ENCODE assay signal across 1 cellular context in the genomic region with DNA sequence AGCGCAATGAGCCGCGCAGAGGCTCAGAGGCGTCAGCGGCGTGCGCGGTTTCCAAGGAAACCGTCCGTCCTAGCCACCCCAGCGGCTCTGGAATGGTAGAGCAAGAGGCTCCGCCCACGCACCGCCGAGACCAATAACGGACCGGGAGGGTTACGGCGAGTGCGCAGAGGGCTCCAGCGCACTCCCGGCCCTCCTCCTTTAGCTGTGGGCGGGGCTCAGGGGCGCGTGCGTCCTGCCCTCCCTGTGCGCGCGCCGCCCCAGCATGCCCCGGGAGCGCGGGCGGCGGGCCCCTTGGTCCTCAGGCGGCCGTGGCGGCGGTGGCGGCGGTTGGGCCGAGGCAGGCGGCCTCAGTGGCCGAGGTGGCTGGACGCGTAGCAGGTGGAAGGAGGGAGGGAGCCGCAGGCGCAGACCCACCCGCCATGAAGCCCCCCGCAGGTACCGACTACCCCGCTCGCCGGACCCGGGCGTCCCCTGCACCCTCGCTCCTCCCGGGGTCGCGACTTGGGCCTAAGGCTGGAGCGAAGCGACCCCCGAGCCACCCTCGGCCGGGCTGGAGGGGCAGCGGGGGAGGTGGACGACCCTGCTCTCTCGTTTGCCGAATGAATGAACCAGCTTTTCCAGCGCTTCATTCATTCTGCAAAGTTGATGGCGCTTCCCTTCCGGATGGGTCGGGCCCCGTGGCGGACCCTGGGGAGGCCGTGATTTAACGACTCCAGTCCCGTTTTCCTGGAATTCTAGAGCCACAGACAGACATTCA.
A peak's percentile ranks its signal among the peaks of the same experiment; 100 is the strongest.
TF ChIP-seq lines count a peak whose summit lies in the region.

Gene THOP1 (plus strand): TSS at position 260 of the 757 bp plus-strand sequence. CDS start 160 bp downstream, at position 420.

TF ChIP-seq in HepG2, 621 proteins besides CTCF, POLR2A, EP300 and RAD21 (continued from another document and continues in another):
- TF ChIP-seq CERS6 (CRISPR knock-in tag; IDR thresholded peaks at IDR 0.05): no peak
- TF ChIP-seq FOSL2 (CRISPR knock-in tag; IDR thresholded peaks at IDR 0.05): no peak
- no peak for TF ChIP-seq ZNF460 (CRISPR knock-in tag; IDR thresholded peaks at IDR 0.05; ENCODE audit: borderline replicate concordance)
- TF ChIP-seq ZNF446 (CRISPR knock-in tag; IDR thresholded peaks at IDR 0.05): peak; percentile 88
- TF ChIP-seq HIVEP1 (CRISPR knock-in tag; IDR thresholded peaks at IDR 0.05): 0 out of 2 replicates have a peak, but pooled peaks have one; percentile 29
- no peak for TF ChIP-seq ZNF678 (CRISPR knock-in tag; IDR thresholded peaks at IDR 0.05)
- no peak for TF ChIP-seq ZNF331 (CRISPR knock-in tag; IDR thresholded peaks at IDR 0.05)
- TF ChIP-seq GFI1 (CRISPR knock-in tag; IDR thresholded peaks at IDR 0.05; ENCODE audit: borderline replicate concordance): peak; percentile 39; the same call in 1 of the 2 replicates
- peak; percentile 63; the same call in 1 of the 2 replicates for TF ChIP-seq YEATS4 (CRISPR knock-in tag; IDR thresholded peaks at IDR 0.05; ENCODE audit: borderline replicate concordance)
- no peak for TF ChIP-seq ZNF720 (CRISPR knock-in tag; IDR thresholded peaks at IDR 0.05)
- TF ChIP-seq NFKBIZ (CRISPR knock-in tag; IDR thresholded peaks at IDR 0.05): no peak
- TF ChIP-seq, protein P1, sequence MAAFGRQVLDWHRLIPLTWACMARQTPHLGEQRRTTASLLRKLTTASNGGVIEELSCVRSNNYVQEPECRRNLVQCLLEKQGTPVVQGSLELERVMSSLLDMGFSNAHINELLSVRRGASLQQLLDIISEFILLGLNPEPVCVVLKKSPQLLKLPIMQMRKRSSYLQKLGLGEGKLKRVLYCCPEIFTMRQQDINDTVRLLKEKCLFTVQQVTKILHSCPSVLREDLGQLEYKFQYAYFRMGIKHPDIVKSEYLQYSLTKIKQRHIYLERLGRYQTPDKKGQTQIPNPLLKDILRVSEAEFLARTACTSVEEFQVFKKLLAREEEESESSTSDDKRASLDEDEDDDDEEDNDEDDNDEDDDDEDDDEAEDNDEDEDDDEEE (CRISPR knock-in tag; IDR thresholded peaks at IDR 0.05): peak; percentile 87
- no peak for TF ChIP-seq ZNF878 (CRISPR knock-in tag; IDR thresholded peaks at IDR 0.05)
- TF ChIP-seq ZNF430 (CRISPR knock-in tag; IDR thresholded peaks at IDR 0.05): no peak; the same call in 1 of the 2 replicates
- no peak for TF ChIP-seq CEBPB (IDR thresholded peaks at IDR 0.05; ENCODE audit: borderline replicate concordance, low read depth, low read length)
- peak; percentile 74 for TF ChIP-seq DMAP1 (CRISPR knock-in tag; IDR thresholded peaks at IDR 0.05)
- TF ChIP-seq, protein P2, sequence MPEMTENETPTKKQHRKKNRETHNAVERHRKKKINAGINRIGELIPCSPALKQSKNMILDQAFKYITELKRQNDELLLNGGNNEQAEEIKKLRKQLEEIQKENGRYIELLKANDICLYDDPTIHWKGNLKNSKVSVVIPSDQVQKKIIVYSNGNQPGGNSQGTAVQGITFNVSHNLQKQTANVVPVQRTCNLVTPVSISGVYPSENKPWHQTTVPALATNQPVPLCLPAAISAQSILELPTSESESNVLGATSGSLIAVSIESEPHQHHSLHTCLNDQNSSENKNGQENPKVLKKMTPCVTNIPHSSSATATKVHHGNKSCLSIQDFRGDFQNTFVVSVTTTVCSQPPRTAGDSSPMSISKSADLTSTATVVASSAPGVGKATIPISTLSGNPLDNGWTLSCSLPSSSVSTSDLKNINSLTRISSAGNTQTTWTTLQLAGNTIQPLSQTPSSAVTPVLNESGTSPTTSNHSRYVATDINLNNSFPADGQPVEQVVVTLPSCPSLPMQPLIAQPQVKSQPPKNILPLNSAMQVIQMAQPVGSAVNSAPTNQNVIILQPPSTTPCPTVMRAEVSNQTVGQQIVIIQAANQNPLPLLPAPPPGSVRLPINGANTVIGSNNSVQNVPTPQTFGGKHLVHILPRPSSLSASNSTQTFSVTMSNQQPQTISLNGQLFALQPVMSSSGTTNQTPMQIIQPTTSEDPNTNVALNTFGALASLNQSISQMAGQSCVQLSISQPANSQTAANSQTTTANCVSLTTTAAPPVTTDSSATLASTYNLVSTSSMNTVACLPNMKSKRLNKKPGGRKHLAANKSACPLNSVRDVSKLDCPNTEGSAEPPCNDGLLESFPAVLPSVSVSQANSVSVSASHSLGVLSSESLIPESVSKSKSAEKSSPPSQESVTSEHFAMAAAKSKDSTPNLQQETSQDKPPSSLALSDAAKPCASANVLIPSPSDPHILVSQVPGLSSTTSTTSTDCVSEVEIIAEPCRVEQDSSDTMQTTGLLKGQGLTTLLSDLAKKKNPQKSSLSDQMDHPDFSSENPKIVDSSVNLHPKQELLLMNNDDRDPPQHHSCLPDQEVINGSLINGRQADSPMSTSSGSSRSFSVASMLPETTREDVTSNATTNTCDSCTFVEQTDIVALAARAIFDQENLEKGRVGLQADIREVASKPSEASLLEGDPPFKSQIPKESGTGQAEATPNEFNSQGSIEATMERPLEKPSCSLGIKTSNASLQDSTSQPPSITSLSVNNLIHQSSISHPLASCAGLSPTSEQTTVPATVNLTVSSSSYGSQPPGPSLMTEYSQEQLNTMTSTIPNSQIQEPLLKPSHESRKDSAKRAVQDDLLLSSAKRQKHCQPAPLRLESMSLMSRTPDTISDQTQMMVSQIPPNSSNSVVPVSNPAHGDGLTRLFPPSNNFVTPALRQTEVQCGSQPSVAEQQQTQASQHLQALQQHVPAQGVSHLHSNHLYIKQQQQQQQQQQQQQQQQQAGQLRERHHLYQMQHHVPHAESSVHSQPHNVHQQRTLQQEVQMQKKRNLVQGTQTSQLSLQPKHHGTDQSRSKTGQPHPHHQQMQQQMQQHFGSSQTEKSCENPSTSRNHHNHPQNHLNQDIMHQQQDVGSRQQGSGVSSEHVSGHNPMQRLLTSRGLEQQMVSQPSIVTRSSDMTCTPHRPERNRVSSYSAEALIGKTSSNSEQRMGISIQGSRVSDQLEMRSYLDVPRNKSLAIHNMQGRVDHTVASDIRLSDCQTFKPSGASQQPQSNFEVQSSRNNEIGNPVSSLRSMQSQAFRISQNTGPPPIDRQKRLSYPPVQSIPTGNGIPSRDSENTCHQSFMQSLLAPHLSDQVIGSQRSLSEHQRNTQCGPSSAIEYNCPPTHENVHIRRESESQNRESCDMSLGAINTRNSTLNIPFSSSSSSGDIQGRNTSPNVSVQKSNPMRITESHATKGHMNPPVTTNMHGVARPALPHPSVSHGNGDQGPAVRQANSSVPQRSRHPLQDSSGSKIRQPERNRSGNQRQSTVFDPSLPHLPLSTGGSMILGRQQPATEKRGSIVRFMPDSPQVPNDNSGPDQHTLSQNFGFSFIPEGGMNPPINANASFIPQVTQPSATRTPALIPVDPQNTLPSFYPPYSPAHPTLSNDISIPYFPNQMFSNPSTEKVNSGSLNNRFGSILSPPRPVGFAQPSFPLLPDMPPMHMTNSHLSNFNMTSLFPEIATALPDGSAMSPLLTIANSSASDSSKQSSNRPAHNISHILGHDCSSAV (CRISPR knock-in tag; IDR thresholded peaks at IDR 0.05; ENCODE audit: borderline replicate concordance): no peak
- TF ChIP-seq ATRX (CRISPR knock-in tag; IDR thresholded peaks at IDR 0.05; ENCODE audit: borderline replicate concordance): no peak
- TF ChIP-seq HES4 (CRISPR knock-in tag; IDR thresholded peaks at IDR 0.05; ENCODE audit: borderline replicate concordance): peak; percentile 96
- no peak for TF ChIP-seq ZKSCAN8 (CRISPR knock-in tag; IDR thresholded peaks at IDR 0.05; ENCODE audit: borderline replicate concordance)
- TF ChIP-seq GATAD2A (CRISPR knock-in tag; IDR thresholded peaks at IDR 0.05): no peak
- no peak for TF ChIP-seq ZSCAN5A (CRISPR knock-in tag; IDR thresholded peaks at IDR 0.05; ENCODE audit: borderline replicate concordance)
- no peak for TF ChIP-seq ZFP1 (CRISPR knock-in tag; IDR thresholded peaks at IDR 0.05)
- TF ChIP-seq ZNF800 (CRISPR knock-in tag; IDR thresholded peaks at IDR 0.05): no peak
- no peak for TF ChIP-seq ZNF335 (CRISPR knock-in tag; IDR thresholded peaks at IDR 0.05)
- no peak for TF ChIP-seq ZNF737 (CRISPR knock-in tag; IDR thresholded peaks at IDR 0.05; ENCODE audit: borderline replicate concordance)
- TF ChIP-seq PITX1 (CRISPR knock-in tag; IDR thresholded peaks at IDR 0.05): 0 out of 2 replicates have a peak, but pooled peaks have one; percentile 13
- TF ChIP-seq, protein P3, sequence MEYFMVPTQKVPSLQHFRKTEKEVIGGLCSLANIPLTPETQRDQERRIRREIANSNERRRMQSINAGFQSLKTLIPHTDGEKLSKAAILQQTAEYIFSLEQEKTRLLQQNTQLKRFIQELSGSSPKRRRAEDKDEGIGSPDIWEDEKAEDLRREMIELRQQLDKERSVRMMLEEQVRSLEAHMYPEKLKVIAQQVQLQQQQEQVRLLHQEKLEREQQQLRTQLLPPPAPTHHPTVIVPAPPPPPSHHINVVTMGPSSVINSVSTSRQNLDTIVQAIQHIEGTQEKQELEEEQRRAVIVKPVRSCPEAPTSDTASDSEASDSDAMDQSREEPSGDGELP (IDR thresholded peaks at IDR 0.05; ENCODE audit: borderline replicate concordance, low read depth): no peak
- TF ChIP-seq ZNF282 (IDR thresholded peaks at IDR 0.05; ENCODE audit: partially characterized antibody): no peak
- no peak for TF ChIP-seq E2F2 (CRISPR knock-in tag; IDR thresholded peaks at IDR 0.05; ENCODE audit: borderline replicate concordance)
- peak; percentile 62; the same call in 1 of the 2 replicates for TF ChIP-seq NR2C2 (CRISPR knock-in tag; IDR thresholded peaks at IDR 0.05; ENCODE audit: borderline replicate concordance)
- peak; percentile 81; the same call in 1 of the 2 replicates for TF ChIP-seq EEA1 (CRISPR knock-in tag; IDR thresholded peaks at IDR 0.05; ENCODE audit: borderline replicate concordance)
- no peak for TF ChIP-seq ZBTB20 (CRISPR knock-in tag; IDR thresholded peaks at IDR 0.05; ENCODE audit: borderline replicate concordance, low read depth)
- TF ChIP-seq ZNF549 (CRISPR knock-in tag; IDR thresholded peaks at IDR 0.05): no peak
- TF ChIP-seq ZNF552 (CRISPR knock-in tag; IDR thresholded peaks at IDR 0.05; ENCODE audit: borderline replicate concordance): no peak
- no peak for TF ChIP-seq ZNF280D (CRISPR knock-in tag; IDR thresholded peaks at IDR 0.05)
- TF ChIP-seq RAD51 (IDR thresholded peaks at IDR 0.05; ENCODE audit: borderline replicate concordance): no peak
- TF ChIP-seq ZNF556 (CRISPR knock-in tag; IDR thresholded peaks at IDR 0.05; ENCODE audit: borderline replicate concordance): no peak; the same call in 1 of the 2 replicates
